ENCODE assay signal across 17 cellular contexts in genomic region chr5:76371955-76372319, GRCh38. TPM values are rescaled to one million over a fixed set of nuclear protein-coding genes. Genes with fewer than 3 reads are reported as not detected.
DNase-seq lines count a peak whose midpoint lies in the region; ATAC-seq, FAIRE-seq and TF ChIP-seq lines count a peak whose summit lies in the region.
"Had no signal": no experiment of that assay in that cellular context is flagged by ENCODE, and none has a peak within 500 bp of the region (broad histone marks: within the 10 kb centered on the region; RNA-seq: fewer than 3 reads in every experiment).

No MANE protein-coding gene starts in this region.

- H2AFZ ChIP-seq in Loucy (ENCODE audit: low read length), result peak overlapping the region; percentile 40; the same call in 1 of the 2 replicates
- no peak overlapping the region for H2AFZ ChIP-seq in HepG2 (ENCODE audit: low read length)

- H3K9me3 Mint-ChIP-seq in T-cell, result no peaks in the 10 kb centered on the region
- H3K9me3 Mint-ChIP-seq: activated naive CD4-positive, alpha-beta T cell treated with anti-CD3 and anti-CD28 coated beads, Interleukin-2, amount 50 U/mL, for 24 hours had no signal

- H3K9me2 ChIP-seq in Loucy (replicated peaks; ENCODE audit: low read depth, low read length), result no peaks in the 10 kb centered on the region

- H3K4me1 ChIP-seq in A673 (ENCODE audit: insufficient read depth, low read length, poor library complexity, severe bottlenecking) (peaks cover 6% of the 10 kb centered on the region), Loucy (ENCODE audit: insufficient read depth, low read length, poor library complexity, severe bottlenecking) (peaks cover 16% of the 10 kb centered on the region), HepG2 (ENCODE audit: insufficient read depth, low read length) (peaks cover 41% of the 10 kb centered on the region)
- H3K4me1 ChIP-seq: gastroesophageal sphincter had no signal

- in situ Hi-C loops in HepG2 (cut with HindIII; ENCODE audit: extremely low pct_ligation_motif_present, low pct_unique_long_range_greater_than_20kb), result no loop called here

- no peak for TF ChIP-seq CTCF in A673 (conservative IDR thresholded peaks at IDR 0.05; ENCODE audit: low read depth, low read length)
- TF ChIP-seq CTCF in Loucy (conservative IDR thresholded peaks at IDR 0.05; ENCODE audit: low read length), result no peak
- no peak for TF ChIP-seq CTCF in bronchial epithelial cell (IDR thresholded peaks at IDR 0.05; ENCODE audit: insufficient read depth, low read length, severe bottlenecking)
- TF ChIP-seq CTCF in HepG2 (CRISPR knock-in tag; IDR thresholded peaks at IDR 0.05), result no peak

- no peak for TF ChIP-seq RAD21 in HepG2 (CRISPR knock-in tag; IDR thresholded peaks at IDR 0.05)

- H3K4me3 ChIP-seq in A673 (ENCODE audit: low read depth, low read length, poor library complexity, severe bottlenecking) (no peak overlapping the region), Loucy (ENCODE audit: low read length, poor library complexity, severe bottlenecking) (no peak overlapping the region), bronchial epithelial cell (ENCODE audit: low read depth, low read length) (no peak overlapping the region), HepG2 (replicated peaks in 1 of 3; ENCODE audit: insufficient read depth in 1 of 3, low read depth in 2 of 3, low read length in 3 of 3) (peak overlapping the region; percentile 25 to 69 (median 43); a peak in 5 of 6 replicates)
- H3K4me3 ChIP-seq: cardiac muscle cell, gastroesophageal sphincter had no signal

- no peak for TF ChIP-seq POLR2A in HepG2 (IDR thresholded peaks at IDR 0.05; ENCODE audit: insufficient read depth in 1 of 2, low read depth in 2 of 2, low read length in 2 of 2)

- H3K4me1 Mint-ChIP-seq in T-cell, result peaks cover 0 to 10% (median 5%) of the 10 kb centered on the region in 3 donors

- POLR2A ChIA-PET in A673 (lab: Charles Lee; ENCODE audit: low non-redundant PET), result no interaction called here
- POLR2A ChIA-PET in HepG2 (lab: Yijun Ruan, JAX), result interaction anchor here (0.6 kb wide), 1 partner anchor 515 kb away, joined by 3 read pairs; no protein-coding TSS in a partner anchor
- POLR2A ChIA-PET in T-cell (lab: Charles Lee), result interaction anchor here in 1 of 2 donors (0.6 kb wide), 1 partner anchor 1088 kb away, joined by 3 read pairs; no protein-coding TSS in a partner anchor

- intact Hi-C loops in A673 (cut with micrococcal nuclease; ENCODE audit: unreplicated experiment), result no loop called here
- intact Hi-C loops in HepG2 (cut with micrococcal nuclease; ENCODE audit: unreplicated experiment), result no loop called here

- H3K27ac ChIP-seq in A673 (ENCODE audit: low read depth, low read length, poor library complexity, severe bottlenecking) (peak overlapping the region; percentile 60), HepG2 (ENCODE audit: extremely low read length, insufficient read depth, low read length) (peak overlapping the region; percentile 54)
- H3K27ac ChIP-seq: cardiac muscle cell, gastroesophageal sphincter had no signal

- H3K4me2 ChIP-seq in Loucy (ENCODE audit: low read depth, low read length, poor library complexity, severe bottlenecking) (no peak overlapping the region), HepG2 (ENCODE audit: low read depth, low read length) (peak overlapping the region; percentile 92)

- no peak overlapping the region for H3K27ac Mint-ChIP-seq in T-cell
- H3K27ac Mint-ChIP-seq: activated naive CD4-positive, alpha-beta T cell treated with anti-CD3 and anti-CD28 coated beads, Interleukin-2, amount 50 U/mL, for 24 hours had no signal

- H3K27me3 ChIP-seq in A673 (replicated peaks; ENCODE audit: insufficient read depth, low read depth, low read length, poor library complexity) (no peaks in the 10 kb centered on the region), Loucy (ENCODE audit: insufficient read depth, low read length, poor library complexity, severe bottlenecking) (no peaks in the 10 kb centered on the region), bronchial epithelial cell (ENCODE audit: control insufficient read depth, insufficient read depth, low read length) (no peaks in the 10 kb centered on the region), HepG2 (ENCODE audit: control insufficient read depth in 1 of 2, insufficient read depth in 2 of 2, low read length in 2 of 2) (peaks cover 0 to 4% of the 10 kb centered on the region in 2 experiments; a peak in 2 of 5 replicates)
- H3K27me3 ChIP-seq: cardiac muscle cell, gastroesophageal sphincter had no signal

- no peak overlapping the region for H3K4me3 Mint-ChIP-seq in T-cell
- H3K4me3 Mint-ChIP-seq: activated naive CD4-positive, alpha-beta T cell treated with anti-CD3 and anti-CD28 coated beads, Interleukin-2, amount 50 U/mL, for 24 hours had no signal

- peaks cover 0 to 4% of the 10 kb centered on the region in 2 donors for H3K27me3 Mint-ChIP-seq in T-cell
- H3K27me3 Mint-ChIP-seq: activated naive CD4-positive, alpha-beta T cell treated with anti-CD3 and anti-CD28 coated beads, Interleukin-2, amount 50 U/mL, for 24 hours had no signal

- CTCF ChIA-PET in A673 (lab: Charles Lee) (no interaction called here), HepG2 (lab: Yijun Ruan, JAX; ENCODE audit: low intra/inter-chr PET ratio, low total read pairs) (no interaction called here), T-cell (lab: Charles Lee) (no interaction called here)

- WGBS in HepG2 (ENCODE audit: low lambda C conversion rate), result 0% methylated on average over 2 of the region's 3 CpGs

- no peak for TF ChIP-seq EP300 in HepG2 (IDR thresholded peaks at IDR 0.05; ENCODE audit: low read depth in 2 of 2, low read length in 2 of 2)
- TF ChIP-seq EP300 in HepG2 (CRISPR knock-in tag; IDR thresholded peaks at IDR 0.05; ENCODE audit: borderline replicate concordance), result no peak

- ATAC-seq in HepG2, result peak; percentile 73; the same call in 2 of the 3 replicates
- ATAC-seq in T-cell (replicated peaks in 1 of 4), result no peak
- ATAC-seq: gastroesophageal sphincter had no signal

- no peak overlapping the region for H3K9ac ChIP-seq in Loucy (ENCODE audit: low read depth, low read length, poor library complexity, severe bottlenecking)
- H3K9ac ChIP-seq in HepG2 (ENCODE audit: insufficient read depth, low read depth, low read length), result peak overlapping the region; percentile 38

- BruUV-seq in A673 (replicated peaks; lab: Mats Ljungman, UMichigan) (no TSS peak), HepG2 (replicated peaks; lab: Mats Ljungman, UMichigan) (no TSS peak)

- no peaks in the 10 kb centered on the region for H3K36me3 ChIP-seq in A673 (ENCODE audit: insufficient read depth, low read length, poor library complexity, severe bottlenecking)
- no peaks in the 10 kb centered on the region for H3K36me3 ChIP-seq in Loucy (ENCODE audit: insufficient read depth, low read length)
- no peaks in the 10 kb centered on the region for H3K36me3 ChIP-seq in bronchial epithelial cell (ENCODE audit: control insufficient read depth, insufficient read depth, low read length)
- no peaks in the 10 kb centered on the region for H3K36me3 ChIP-seq in HepG2 (replicated peaks in 1 of 2; ENCODE audit: control insufficient read depth in 1 of 2, insufficient read depth in 2 of 2, low read length in 2 of 2)
- H3K36me3 ChIP-seq: cardiac muscle cell, gastroesophageal sphincter had no signal

- no peaks in the 10 kb centered on the region for H3F3A ChIP-seq in Loucy (ENCODE audit: low read depth)

- DNase-seq in A673 (ENCODE audit: low spot score), result no peak
- peak; percentile 36 for DNase-seq in bronchial epithelial cell (ENCODE audit: low read depth)
- peak; percentile 45 for DNase-seq in HepG2 (ENCODE audit: low spot score)
- no peak for DNase-seq in T-cell
- DNase-seq in NCI-H2227 (lab: John Stamatoyannopoulos, UW; ENCODE audit: unreplicated experiment), result no peak
- DNase-seq in retina, result no peak
- DNase-seq in EL, result no peak
- DNase-seq: COR-L47; effector memory CD4-positive, alpha-beta T cell; GF-D8; NCI-H1417 treated with DMSO at 0.1 percent for 48 hours; SIG-M5; stimulated activated naive CD4-positive, alpha-beta T cell treated with Interleukin-2 at 50 U/mL for 16 hours had no signal

- no peaks in the 10 kb centered on the region for H3K36me3 Mint-ChIP-seq in T-cell
- H3K36me3 Mint-ChIP-seq: activated naive CD4-positive, alpha-beta T cell treated with anti-CD3 and anti-CD28 coated beads, Interleukin-2, amount 50 U/mL, for 24 hours had no signal

- H3K9me3 ChIP-seq in A673 (ENCODE audit: low read depth, low read length, poor library complexity, severe bottlenecking) (no peaks in the 10 kb centered on the region), Loucy (ENCODE audit: insufficient read depth, low read depth, low read length) (no peaks in the 10 kb centered on the region), HepG2 (ENCODE audit: low read length) (no peaks in the 10 kb centered on the region)
- H3K9me3 ChIP-seq: gastroesophageal sphincter had no signal

- FAIRE-seq in bronchial epithelial cell (lab: Jason Lieb, UNC), result no peak
- peak; percentile 46 for FAIRE-seq in HepG2 (lab: Jason Lieb, UNC)

- no peaks in the 10 kb centered on the region for H3K79me2 ChIP-seq in Loucy (ENCODE audit: insufficient read depth, low read length)
- H3K79me2 ChIP-seq in HepG2 (ENCODE audit: insufficient read depth, low read length), result no peaks in the 10 kb centered on the region

- H4K20me1 ChIP-seq in Loucy (ENCODE audit: insufficient read depth, low read length, poor library complexity, severe bottlenecking), result no peaks in the 10 kb centered on the region
- H4K20me1 ChIP-seq in HepG2 (ENCODE audit: insufficient read depth, low read length), result no peaks in the 10 kb centered on the region

RNA-seq across cellular contexts. Expression of gene IQGAP2, which starts 31.1 kb away (rescaled TPM):
- total RNA-seq in A673 (2021), result 26.8 and 34.0 TPM in 2 replicates
- total RNA-seq in bronchial epithelial cell, result not detected in 2 replicates
- 83.3 and 143 TPM in 2 replicates for total RNA-seq in HepG2 (2016; rRNA removed; fragmentation: Illumina TruSeq; extraction: Trizol)
- 6.8 and 9.5 TPM in 2 replicates for total RNA-seq in HepG2 (2016; cell fraction: cytosol; rRNA removed; fragmentation: Illumina TruSeq; extraction: Trizol; ENCODE audit: low read depth)
- 75.6 and 141 TPM in 2 replicates for total RNA-seq in HepG2 (2016; cell fraction: insoluble cytoplasmic fraction; rRNA removed; fragmentation: Illumina TruSeq; extraction: Trizol)
- 20.0 and 24.2 TPM in 2 replicates for total RNA-seq in HepG2 (2016; cell fraction: membrane; rRNA removed; fragmentation: Illumina TruSeq; extraction: Trizol)
- total RNA-seq in HepG2 (2016; cell fraction: nucleus; rRNA removed; fragmentation: Illumina TruSeq; extraction: Trizol), result 81.7 and 84.7 TPM in 2 replicates
- polyA plus RNA-seq in HepG2 (2011; rRNA removed), result 29.7 and 35.2 TPM in 2 replicates
- 21.8 and 27.0 TPM in 2 replicates for polyA plus RNA-seq in HepG2 (2011; cell fraction: cytosol; rRNA removed)
- polyA plus RNA-seq in HepG2 (2011; cell fraction: nucleus; rRNA removed), result 16.5 and 22.9 TPM in 2 replicates
- polyA plus RNA-seq in HepG2 (2012), result 43.2 and 55.6 TPM in 2 replicates
- 2.5 and 3.4 TPM in 2 replicates for polyA plus RNA-seq in HepG2 (2016; cell fraction: cytosol; fragmentation: Illumina TruSeq; extraction: Trizol; ENCODE audit: low read depth)
- 131 and 137 TPM in 2 replicates for polyA plus RNA-seq in HepG2 (2016; cell fraction: insoluble cytoplasmic fraction; fragmentation: Illumina TruSeq; extraction: Trizol; ENCODE audit: low read depth)
- 10.6 and 10.9 TPM in 2 replicates for polyA plus RNA-seq in HepG2 (2016; cell fraction: membrane; fragmentation: Illumina TruSeq; extraction: Trizol; ENCODE audit: low read depth)
- polyA plus RNA-seq in HepG2 (2016; cell fraction: nucleus; fragmentation: Illumina TruSeq; extraction: Trizol; ENCODE audit: insufficient read depth, low read depth), result 77.5 and 91.9 TPM in 2 replicates
- polyA minus RNA-seq in HepG2 (2011; rRNA and poly(A)+ RNA removed; ENCODE audit: low replicate concordance), result 0.21 and 25.1 TPM in 2 replicates
- polyA minus RNA-seq in HepG2 (2011; cell fraction: cytosol; rRNA and poly(A)+ RNA removed), result 51.9 and 82.7 TPM in 2 replicates
- polyA minus RNA-seq in HepG2 (2011; cell fraction: nucleus; rRNA and poly(A)+ RNA removed), result 85.0 and 104 TPM in 2 replicates
- 100 to 1,000 TPM in 1 of 5 donors, 10 to 100 TPM in 4; 66.5 to 121 (median 72.5) TPM for total RNA-seq in T-cell

Comparison
In these comparisons a context has a peak if more than half of its experiments do, and no peak if none do; other contexts are left out.
1. DNase-seq: peak in bronchial epithelial cell (single experiment) and HepG2 (single experiment); none in A673 (single experiment), T-cell (0 of 34), NCI-H2227 (single experiment), retina (single experiment) and EL (single experiment).
2. H3K4me3 ChIP-seq: peak in HepG2 (3 of 3); none in A673 (single experiment), Loucy (single experiment) and bronchial epithelial cell (single experiment).